ENCODE assay signal across 9 cellular contexts in the genomic region with DNA sequence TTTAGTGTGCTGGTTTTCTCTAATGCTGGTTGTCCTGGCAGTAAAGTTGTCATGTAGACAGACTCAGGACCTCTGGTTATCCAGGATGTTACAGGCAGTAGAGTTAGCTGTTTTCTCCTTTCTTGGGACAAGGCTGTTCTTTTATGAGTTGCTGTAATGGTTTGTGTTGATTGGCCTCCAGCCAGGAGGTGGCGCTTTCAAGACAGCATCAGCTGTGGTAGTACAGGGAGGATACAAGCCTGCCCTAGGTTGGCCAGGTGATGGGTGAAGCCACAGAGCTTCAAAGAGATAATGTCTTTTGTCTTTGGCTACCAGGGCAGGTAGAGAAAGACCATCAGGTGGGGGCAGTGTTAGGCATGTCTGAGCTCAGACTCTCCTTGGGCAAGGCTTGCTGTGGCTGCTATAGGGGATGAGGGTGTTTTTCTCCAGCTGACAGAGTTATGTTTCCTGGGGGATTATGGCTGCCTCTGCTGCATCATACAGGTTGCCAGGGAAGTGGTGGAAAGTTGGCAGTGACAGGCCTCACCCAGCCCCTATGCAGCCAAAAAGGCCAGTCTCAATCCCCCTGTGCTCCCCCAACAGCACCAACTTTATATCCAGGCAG.
DNase-seq lines count a peak whose midpoint lies in the region; ATAC-seq and TF ChIP-seq lines count a peak whose summit lies in the region.
"Had no signal": no experiment of that assay in that cellular context is flagged by ENCODE, and none has a peak within 500 bp of the region (broad histone marks: within the 10 kb centered on the region; RNA-seq: fewer than 3 reads in every experiment).

No MANE protein-coding gene starts in this region.

- H3K4me3 ChIP-seq in osteoblast (ENCODE audit: insufficient read depth, low read length), result no peak overlapping the region
- H3K4me3 ChIP-seq: skin epidermis had no signal

- H3K27ac Mint-ChIP-seq in activated naive CD4-positive, alpha-beta T cell treated with anti-CD3 and anti-CD28 coated beads, Interleukin-2, amount 50 U/mL, for 72 hours, result peak overlapping the region; percentile 58 to 67

- no peak overlapping the region for H3K27ac ChIP-seq in osteoblast (ENCODE audit: low read depth, low read length)
- H3K27ac ChIP-seq: skin epidermis had no signal

- TF ChIP-seq CTCF in osteoblast (IDR thresholded peaks at IDR 0.05; ENCODE audit: extremely low read depth, low read depth, low read length), result no peak

- H3K4me1 ChIP-seq in osteoblast (ENCODE audit: insufficient read depth, low read length), result no peaks in the 10 kb centered on the region

- H3K79me2 ChIP-seq in osteoblast (ENCODE audit: insufficient read depth, low read length), result no peaks in the 10 kb centered on the region

- H3K36me3 Mint-ChIP-seq in activated naive CD4-positive, alpha-beta T cell treated with anti-CD3 and anti-CD28 coated beads, Interleukin-2, amount 50 U/mL, for 72 hours, result peaks cover 19 to 39% of the 10 kb centered on the region in 2 donors

- peaks cover 12% of the 10 kb centered on the region for H3K27me3 ChIP-seq in osteoblast (ENCODE audit: insufficient read depth, low read length)

- no peak overlapping the region for H3K4me2 ChIP-seq in osteoblast (ENCODE audit: insufficient read depth, low read length)

- no peak overlapping the region for H2AFZ ChIP-seq in osteoblast (ENCODE audit: low read length)

- peak; percentile 58 for ATAC-seq in GM21825 (IDR thresholded peaks at IDR 0.05; ENCODE audit: unreplicated experiment)
- peak; percentile 37 to 87 for ATAC-seq in activated naive CD4-positive, alpha-beta T cell treated with anti-CD3 and anti-CD28 coated beads, Interleukin-2, amount 50 U/mL, for 72 hours

- H3K9me3 ChIP-seq in osteoblast (ENCODE audit: low read depth, low read length), result no peaks in the 10 kb centered on the region

- peaks cover 9 to 18% of the 10 kb centered on the region in 2 donors for H3K9me3 Mint-ChIP-seq in activated naive CD4-positive, alpha-beta T cell treated with anti-CD3 and anti-CD28 coated beads, Interleukin-2, amount 50 U/mL, for 72 hours

- H3K36me3 ChIP-seq in osteoblast (ENCODE audit: insufficient read depth, low read length), result no peaks in the 10 kb centered on the region

- DNase-seq in OCI-M1 (lab: John Stamatoyannopoulos, UW), result peak; percentile 58
- peak; percentile 47 to 61 for DNase-seq in activated naive CD4-positive, alpha-beta T cell treated with anti-CD3 and anti-CD28 coated beads, Interleukin-2, amount 50 U/mL, for 72 hours (ENCODE audit: low spot score in 2 of 2)
- DNase-seq in lung microvascular endothelial cell (ENCODE audit: low read depth in 2 of 2), result peak; percentile 32 to 47
- no peak for DNase-seq in NCI-H510A (lab: John Stamatoyannopoulos, UW)
- DNase-seq in NCI-H2171 treated with DMSO at 0.1 percent for 48 hours (lab: John Stamatoyannopoulos, UW), result no peak
- DNase-seq in COR-L47 (lab: John Stamatoyannopoulos, UW), result no peak
- DNase-seq in osteoblast (ENCODE audit: insufficient read length, low spot score, missing footprints), result no peak

- no peaks in the 10 kb centered on the region for H4K20me1 ChIP-seq in osteoblast (ENCODE audit: insufficient read depth, low read length)

Comparison
In these comparisons a context has a peak if more than half of its experiments do, and no peak if none do; other contexts are left out.
1. DNase-seq: peak in OCI-M1 (single experiment), activated naive CD4-positive, alpha-beta T cell treated with anti-CD3 and anti-CD28 coated beads, Interleukin-2, amount 50 U/mL, for 72 hours (2 of 2) and lung microvascular endothelial cell (2 of 2); none in NCI-H510A (single experiment), NCI-H2171 treated with DMSO at 0.1 percent for 48 hours (single experiment), COR-L47 (single experiment) and osteoblast (single experiment).